ENCODE assay signal across 18 cellular contexts in genomic region chr2:239393941-239394340, GRCh38. TPM values are rescaled to one million over a fixed set of nuclear protein-coding genes. Genes with fewer than 3 reads are reported as not detected.
DNase-seq lines count a peak whose midpoint lies in the region; ATAC-seq and TF ChIP-seq lines count a peak whose summit lies in the region.
"Had no signal": no experiment of that assay in that cellular context is flagged by ENCODE, and none has a peak within 500 bp of the region (broad histone marks: within the 10 kb centered on the region; RNA-seq: fewer than 3 reads in every experiment).

No MANE protein-coding gene starts in this region.

- no peak for TF ChIP-seq CTCF in GM23338 (conservative IDR thresholded peaks at IDR 0.05; ENCODE audit: low read depth in 2 of 2)
- TF ChIP-seq CTCF in PC-9 (conservative IDR thresholded peaks at IDR 0.05): no peak

- POLR2A ChIA-PET in PC-9 (lab: Charles Lee; ENCODE audit: unreplicated experiment): no interaction called here

- no peak overlapping the region for H3K4me3 Mint-ChIP-seq in stimulated activated effector memory CD8-positive, alpha-beta T cell treated with anti-CD3 and anti-CD28 coated beads, Interleukin-12 subunit alpha, Interleukin-12 subunit beta, amount 100 ng/mL, for 72 hours
- no peak overlapping the region; the same call in 2 of the 3 replicates for H3K4me3 Mint-ChIP-seq in GM23338
- H3K4me3 Mint-ChIP-seq: activated CD4-positive, alpha-beta T cell treated with anti-CD3 and anti-CD28 coated beads, Interleukin-2, amount 10 ng/mL, durations not matched to agents 24 days and 14 days; HFFc6 had no signal

- H3K27me3 ChIP-seq in GM23338 (ENCODE audit: insufficient read depth) (no peaks in the 10 kb centered on the region), PC-9 (ENCODE audit: insufficient read depth, low read depth) (no peaks in the 10 kb centered on the region)
- H3K27me3 ChIP-seq: BLaER1 treated with 17β-estradiol and CSF1 and Interleukin-3, amounts not matched to agents 10 nM and 100 nM; gastrocnemius medialis had no signal

- no peaks in the 10 kb centered on the region for H3K9me3 ChIP-seq in PC-9 (ENCODE audit: insufficient read depth, low read depth)
- H3K9me3 ChIP-seq: gastrocnemius medialis had no signal

- no peak overlapping the region for H3K27ac ChIP-seq in GM23338 (ENCODE audit: low read depth)
- H3K27ac ChIP-seq in PC-9: no peak overlapping the region
- H3K27ac ChIP-seq: BLaER1 treated with 17β-estradiol and CSF1 and Interleukin-3, amounts not matched to agents 10 nM and 100 nM had no signal

- no peak overlapping the region for H3K4me2 ChIP-seq in GM23338
- H3K4me2 ChIP-seq in PC-9: no peak overlapping the region

- no peak overlapping the region for H2AFZ ChIP-seq in GM23338
- H2AFZ ChIP-seq in PC-9: no peak overlapping the region

- intact Hi-C loops in PC-9 (cut with micrococcal nuclease; ENCODE audit: unreplicated experiment): no loop called here

- ATAC-seq in stimulated activated effector memory CD8-positive, alpha-beta T cell treated with anti-CD3 and anti-CD28 coated beads, Interleukin-12 subunit alpha, Interleukin-12 subunit beta, amount 100 ng/mL, for 72 hours: no peak
- ATAC-seq in GM21737 (IDR thresholded peaks at IDR 0.05; ENCODE audit: unreplicated experiment) (no peak), GM23338 (no peak)
- ATAC-seq: gastrocnemius medialis had no signal

- no peak overlapping the region for H3K4me3 ChIP-seq in GM23338
- no peak overlapping the region for H3K4me3 ChIP-seq in PC-9
- H3K4me3 ChIP-seq: BLaER1 treated with 17β-estradiol and CSF1 and Interleukin-3, amounts not matched to agents 10 nM and 100 nM; gastrocnemius medialis; skin epidermis had no signal

- H3K4me1 Mint-ChIP-seq in stimulated activated effector memory CD8-positive, alpha-beta T cell treated with anti-CD3 and anti-CD28 coated beads, Interleukin-12 subunit alpha, Interleukin-12 subunit beta, amount 100 ng/mL, for 72 hours: peaks cover 34% of the 10 kb centered on the region
- peaks cover 40% of the 10 kb centered on the region for H3K4me1 Mint-ChIP-seq in GM23338

- H3K9me3 Mint-ChIP-seq in stimulated activated effector memory CD8-positive, alpha-beta T cell treated with anti-CD3 and anti-CD28 coated beads, Interleukin-12 subunit alpha, Interleukin-12 subunit beta, amount 100 ng/mL, for 72 hours: no peaks in the 10 kb centered on the region
- no peaks in the 10 kb centered on the region for H3K9me3 Mint-ChIP-seq in GM23338
- H3K9me3 Mint-ChIP-seq: activated CD4-positive, alpha-beta T cell treated with anti-CD3 and anti-CD28 coated beads, Interleukin-2, amount 10 ng/mL, durations not matched to agents 24 days and 14 days; HFFc6 had no signal

- H3K36me3 ChIP-seq in GM23338 (ENCODE audit: insufficient read depth) (no peaks in the 10 kb centered on the region), PC-9 (ENCODE audit: low read depth) (no peaks in the 10 kb centered on the region)
- H3K36me3 ChIP-seq: gastrocnemius medialis had no signal

- H3K4me1 ChIP-seq in GM23338 (ENCODE audit: insufficient read depth): peaks cover 7% of the 10 kb centered on the region
- peaks cover 2% of the 10 kb centered on the region for H3K4me1 ChIP-seq in PC-9 (replicated peaks; ENCODE audit: insufficient read depth)

- H4K20me1 ChIP-seq in GM23338 (replicated peaks; ENCODE audit: insufficient read depth): peaks cover 51% of the 10 kb centered on the region
- peaks cover 47% of the 10 kb centered on the region for H4K20me1 ChIP-seq in PC-9 (ENCODE audit: insufficient read depth)

- H3F3A ChIP-seq in GM23338 (replicated peaks; ENCODE audit: low read depth) (no peaks in the 10 kb centered on the region), PC-9 (ENCODE audit: insufficient read depth, low read depth) (no peaks in the 10 kb centered on the region)

- CTCF ChIA-PET in PC-9 (lab: Charles Lee): no interaction called here

- H3K79me2 ChIP-seq in GM23338 (replicated peaks; ENCODE audit: insufficient read depth): peaks cover 99% of the 10 kb centered on the region
- peaks cover 61% of the 10 kb centered on the region for H3K79me2 ChIP-seq in PC-9 (ENCODE audit: low read depth)

- DNase-seq in NCI-H1417 (lab: John Stamatoyannopoulos, UW): peak in 2 of 3 experiments; percentile 30 to 39
- no peak for DNase-seq in NCI-H1417 treated with DMSO at 0.1 percent for 48 hours (lab: John Stamatoyannopoulos, UW)
- peak; percentile 81 for DNase-seq in amniotic epithelial cell (ENCODE audit: low read depth)
- peak; percentile 12 for DNase-seq in kidney glomerular epithelial cell (lab: John Stamatoyannopoulos, UW)
- no peak for DNase-seq in stimulated activated effector memory CD8-positive, alpha-beta T cell treated with anti-CD3 and anti-CD28 coated beads, Interleukin-12 subunit alpha, Interleukin-12 subunit beta, amount 100 ng/mL, for 72 hours (ENCODE audit: low spot score in 2 of 2)
- DNase-seq in GM23338 (ENCODE audit: low spot score): no peak
- no peak for DNase-seq in PC-9
- DNase-seq: activated CD4-positive, alpha-beta T cell treated with anti-CD3 and anti-CD28 coated beads, Interleukin-2, amount 10 ng/mL, durations not matched to agents 24 days and 14 days; activated CD8-positive, alpha-beta memory T cell treated with anti-CD3 and anti-CD28 coated beads, Interleukin-2, amount 50 U/mL, for 48 hours; activated gamma-delta T cell; HFFc6; Karpas-422; NCI-H446 treated with DMSO at 0.1 percent for 48 hours; stimulated activated CD4-positive, alpha-beta T cell treated with anti-CD3 and anti-CD28 coated beads, Interleukin-4, amount 100 ng/mL, for 24 hours had no signal

- no peaks in the 10 kb centered on the region for H3K9me2 ChIP-seq in GM23338 (ENCODE audit: insufficient read depth)
- no peaks in the 10 kb centered on the region for H3K9me2 ChIP-seq in PC-9 (ENCODE audit: insufficient read depth)

- peak overlapping the region; percentile 50 for H3K27ac Mint-ChIP-seq in stimulated activated effector memory CD8-positive, alpha-beta T cell treated with anti-CD3 and anti-CD28 coated beads, Interleukin-12 subunit alpha, Interleukin-12 subunit beta, amount 100 ng/mL, for 72 hours
- H3K27ac Mint-ChIP-seq in GM23338: no peak overlapping the region
- H3K27ac Mint-ChIP-seq: activated CD4-positive, alpha-beta T cell treated with anti-CD3 and anti-CD28 coated beads, Interleukin-2, amount 10 ng/mL, durations not matched to agents 24 days and 14 days; HFFc6 had no signal

- peaks cover 4% of the 10 kb centered on the region for H3K27me3 Mint-ChIP-seq in GM23338 (ENCODE audit: insufficient read depth, low read depth, poor library complexity)
- H3K27me3 Mint-ChIP-seq: activated CD4-positive, alpha-beta T cell treated with anti-CD3 and anti-CD28 coated beads, Interleukin-2, amount 10 ng/mL, durations not matched to agents 24 days and 14 days had no signal

- no peaks in the 10 kb centered on the region for H3K36me3 Mint-ChIP-seq in stimulated activated effector memory CD8-positive, alpha-beta T cell treated with anti-CD3 and anti-CD28 coated beads, Interleukin-12 subunit alpha, Interleukin-12 subunit beta, amount 100 ng/mL, for 72 hours
- H3K36me3 Mint-ChIP-seq in GM23338 (ENCODE audit: low read depth): peaks cover 12% of the 10 kb centered on the region

- no TSS peak for BruUV-seq in PC-9 (replicated peaks; lab: Mats Ljungman, UMichigan)

RNA-seq across cellular contexts. Expression of gene HDAC4, which starts 6.9 kb away (rescaled TPM):
- total RNA-seq in GM23338 (2014; rRNA removed; shearing (Covaris generic)): 41.8 and 46.2 TPM in 2 replicates
- polyA plus RNA-seq in GM23338 (2016; fragmentation: Nextera tagmentation; extraction: Ambion mirVana): 6.6 and 8.1 TPM in 2 replicates
- total RNA-seq in PC-9 (2021): 61.5 and 79.7 TPM in 2 replicates

Comparison
In these comparisons a context has a peak if more than half of its experiments do, and no peak if none do; other contexts are left out.
1. DNase-seq: peak in NCI-H1417 (2 of 3), amniotic epithelial cell (single experiment) and kidney glomerular epithelial cell (single experiment); none in NCI-H1417 treated with DMSO at 0.1 percent for 48 hours (single experiment), stimulated activated effector memory CD8-positive, alpha-beta T cell treated with anti-CD3 and anti-CD28 coated beads, Interleukin-12 subunit alpha, Interleukin-12 subunit beta, amount 100 ng/mL, for 72 hours (0 of 2), GM23338 (single experiment) and PC-9 (0 of 2).